In genomic region chr7:149690688-149691446, GRCh38 we compare ENCODE assay signal across 9 cellular contexts.
DNase-seq lines count a peak whose midpoint lies in the region; ATAC-seq, FAIRE-seq and TF ChIP-seq lines count a peak whose summit lies in the region.
"Had no signal": no experiment of that assay in that cellular context is flagged by ENCODE, and none has a peak within 500 bp of the region (broad histone marks: within the 10 kb centered on the region; RNA-seq: fewer than 3 reads in every experiment).

No MANE protein-coding gene starts in this region.

- intact Hi-C loops in left ventricle myocardium superior (cut with micrococcal nuclease), result no loop called here

- no peaks in the 10 kb centered on the region for H3K4me1 ChIP-seq in HAP-1

- H3K9me3 ChIP-seq in HAP-1 (no peaks in the 10 kb centered on the region), SK-N-MC (ENCODE audit: low read depth, low read length) (0 out of 2 replicates have a peak, but pooled peaks cover 4% of the 10 kb centered on the region)

- H3K36me3 ChIP-seq in HAP-1 (replicated peaks) (no peaks in the 10 kb centered on the region), SK-N-MC (ENCODE audit: insufficient read depth, low read length) (no peaks in the 10 kb centered on the region)

- H3K4me3 ChIP-seq in HAP-1, result peak overlapping the region; percentile 30
- H3K4me3 ChIP-seq in SK-N-MC, result peak overlapping the region; percentile 60
- H3K4me3 ChIP-seq: GM12878 had no signal

- DNase-seq in A172 (ENCODE audit: low spot score) (peak; percentile 91), HAP-1 (ENCODE audit: low spot score in 2 of 2) (peak; percentile 90), SK-N-MC (ENCODE audit: low read depth, low spot score) (peak; percentile 76), left ventricle myocardium superior (peak; percentile 39), caudate nucleus (lab: John Stamatoyannopoulos, UW) (no peak), GM12891 (ENCODE audit: insufficient read length, low spot score) (no peak)
- DNase-seq in activated CD4-positive, alpha-beta T cell treated with anti-CD3 and anti-CD28 coated beads, Interleukin-2, amount 50 U/mL, for 4 hours, result no peak

- TF ChIP-seq POLR2A in GM12891 (IDR thresholded peaks at IDR 0.05; ENCODE audit: low read depth, low read length), result no peak

- no peaks in the 10 kb centered on the region for H3K27me3 ChIP-seq in HAP-1 (ENCODE audit: low read depth)

- H3K9ac ChIP-seq in SK-N-MC (ENCODE audit: insufficient read length), result no peak overlapping the region

- H3K27ac ChIP-seq in SK-N-MC (no peak overlapping the region), caudate nucleus (ENCODE audit: low read depth, low read length) (no peak overlapping the region)

- FAIRE-seq in GM12891 (lab: Jason Lieb, UNC), result no peak
- FAIRE-seq: GM12878 had no signal

- in situ Hi-C loops in HAP-1 (cut with MboI; ENCODE audit: low sequenced_read_pairs), result no loop called here

- ATAC-seq in left ventricle myocardium superior, result peak; percentile 72
- ATAC-seq in GM21737 (IDR thresholded peaks at IDR 0.05; ENCODE audit: unreplicated experiment), result no peak
- ATAC-seq: GM12878 had no signal

TF ChIP-seq in GM12891, 5 proteins besides CTCF, POLR2A, EP300 and RAD21:
- TF ChIP-seq PAX5 (IDR thresholded peaks at IDR 0.05; ENCODE audit: insufficient read depth, low read length, severe bottlenecking) (no peak), POLR2AphosphoS5 (IDR thresholded peaks at IDR 0.05; ENCODE audit: low read depth, low read length) (no peak), POU2F2 (IDR thresholded peaks at IDR 0.05; ENCODE audit: low read depth, low read length) (no peak), SPI1 (IDR thresholded peaks at IDR 0.05; ENCODE audit: low read depth, low read length) (no peak), TAF1 (IDR thresholded peaks at IDR 0.05; ENCODE audit: low read depth, low read length) (no peak)
TF ChIP-seq in GM12891: peak in this region for 0.

Comparison
In these comparisons a context has a peak if more than half of its experiments do, and no peak if none do; other contexts are left out.
1. DNase-seq: peak in A172 (single experiment), HAP-1 (2 of 2), SK-N-MC (single experiment) and left ventricle myocardium superior (single experiment); none in caudate nucleus (0 of 61), GM12891 (single experiment) and activated CD4-positive, alpha-beta T cell treated with anti-CD3 and anti-CD28 coated beads, Interleukin-2, amount 50 U/mL, for 4 hours (0 of 2).